Comparison of ENCODE assay signal across 9 cellular contexts in the genomic region with DNA sequence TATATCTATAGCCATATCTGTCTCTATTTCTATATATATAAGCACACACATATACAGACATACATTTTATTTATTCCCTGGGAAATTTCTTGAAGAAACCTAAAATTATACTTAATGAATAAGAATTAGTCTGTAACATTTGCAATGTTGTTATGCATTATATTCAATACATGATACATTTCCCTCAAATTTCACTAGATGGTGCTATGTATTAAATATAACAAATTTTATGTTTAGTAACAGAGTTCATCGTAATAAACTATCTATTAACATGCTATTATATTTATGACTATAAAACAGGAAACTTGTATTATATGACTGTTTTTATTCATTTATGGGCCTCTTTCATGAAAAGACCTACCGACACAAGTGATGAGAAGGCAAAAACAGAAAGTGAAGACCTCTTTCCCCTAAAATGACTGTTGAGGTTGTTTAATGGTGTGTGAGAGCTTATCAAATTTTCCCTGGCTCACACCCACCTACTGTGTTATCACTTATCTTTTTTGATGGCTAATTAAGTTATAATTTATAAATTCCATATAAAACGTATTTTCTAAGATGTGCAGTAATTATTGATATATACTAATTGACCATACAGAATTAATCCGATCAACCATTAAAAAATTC.
DNase-seq lines count a peak whose midpoint lies in the region; ATAC-seq and TF ChIP-seq lines count a peak whose summit lies in the region.
"Had no signal": no experiment of that assay in that cellular context is flagged by ENCODE, and none has a peak within 500 bp of the region (broad histone marks: within the 10 kb centered on the region; RNA-seq: fewer than 3 reads in every experiment).

No MANE protein-coding gene starts in this region.

- ATAC-seq in GM21619 (IDR thresholded peaks at IDR 0.05; ENCODE audit: unreplicated experiment) = no peak
- no peak for ATAC-seq in HG02840 (IDR thresholded peaks at IDR 0.05; ENCODE audit: low FRiP score, unreplicated experiment)

- no peak overlapping the region for H3K4me3 ChIP-seq in AG04449 (ENCODE audit: low read depth, low read length)
- H3K4me3 ChIP-seq in HFF-Myc (replicated peaks; ENCODE audit: low read depth, low read length) = no peak overlapping the region

- POLR2A ChIA-PET in AG04449 (lab: Yijun Ruan, JAX) = no interaction called here

- DNase-seq in AG04449 (ENCODE audit: low read depth, low spot score) (no peak), HFF-Myc (ENCODE audit: extremely low read depth, low read depth) (peak; percentile 6), SHP77 treated with DMSO at 0.1 percent for 48 hours (lab: John Stamatoyannopoulos, UW) (peak; percentile 79), globus pallidus (ENCODE audit: low spot score) (peak; percentile 43), occipital lobe (lab: John Stamatoyannopoulos, UW) (no peak), islet precursor cell (no peak)
- DNase-seq: activated B cell treated with CpG ODN at 0.5 μM for 24 hours had no signal

- TF ChIP-seq CTCF in AG04449 (IDR thresholded peaks at IDR 0.05; ENCODE audit: insufficient read depth, low read length, missing control alignments) (peak; percentile 3), HFF-Myc (IDR thresholded peaks at IDR 0.05; ENCODE audit: low read depth, low read length, missing control alignments) (no peak)

- CTCF ChIA-PET in AG04449 (lab: Yijun Ruan, JAX) = interaction anchor here (0.5 to 1.0 kb wide), 3 partner anchors 888 to 912 kb away, joined by 3 to 9 read pairs (median 7); no protein-coding TSS in a partner anchor

Comparison
In these comparisons a context has a peak if more than half of its experiments do, and no peak if none do; other contexts are left out.
1. DNase-seq: peak in HFF-Myc (single experiment), SHP77 treated with DMSO at 0.1 percent for 48 hours (single experiment) and globus pallidus (single experiment); none in AG04449 (single experiment), occipital lobe (single experiment) and islet precursor cell (single experiment).